21 cellular contexts compared by ENCODE assay signal in genomic region chr11:79082920-79083319, GRCh38.
"Had no signal": no experiment of that assay in that cellular context is flagged by ENCODE, and none has a peak within 500 bp of the region (broad histone marks: within the 10 kb centered on the region; RNA-seq: fewer than 3 reads in every experiment).

No MANE protein-coding gene starts in this region.

- H3K36me3 ChIP-seq: breast epithelium, esophagus muscularis mucosa, right atrium auricular region, tibial nerve had no signal

- H2AFZ ChIP-seq: hepatocyte had no signal

- H3K27me3 ChIP-seq: breast epithelium, esophagus muscularis mucosa, hepatocyte, right atrium auricular region, tibial nerve had no signal

- DNase-seq: activated CD4-positive, alpha-beta T cell treated with anti-CD3 and anti-CD28 coated beads, Interleukin-2, amount 10 ng/mL, durations not matched to agents 24 days and 14 days; activated CD8-positive, alpha-beta memory T cell treated with anti-CD3 and anti-CD28 coated beads, Interleukin-2, amount 50 U/mL, for 4 hours; activated CD8-positive, alpha-beta T cell treated with anti-CD3 and anti-CD28 coated beads, Interleukin-2, amount 10 ng/mL, durations not matched to agents 7 days and 5 days; activated naive CD4-positive, alpha-beta T cell treated with anti-CD3 and anti-CD28 coated beads for 36 hours; activated T-cell treated with anti-CD3 and anti-CD28 coated beads, Interleukin-2, amount 50 U/mL, for 4 hours; aorta; cerebellar nuclear complex; cortex of kidney; effector CD8-positive, alpha-beta T cell; left cardiac atrium; mesendoderm; stimulated activated naive CD8-positive, alpha-beta T cell treated with anti-CD3 and anti-CD28 coated beads, Interleukin-15, Interleukin-2, amounts not matched to agents 100 U/mL and 50 U/mL, for 24 hours; substantia nigra; T-helper 1 cell; T-helper 9 cell had no signal

- H3K4me1 Mint-ChIP-seq: activated CD4-positive, alpha-beta T cell treated with anti-CD3 and anti-CD28 coated beads, Interleukin-2, amount 10 ng/mL, durations not matched to agents 24 days and 14 days had no signal

- H3K4me2 ChIP-seq: hepatocyte had no signal

- H3K36me3 Mint-ChIP-seq: natural killer cell treated with Interleukin-12 subunit alpha and Interleukin-12 subunit beta and Interleukin-15 and Interleukin-18, amount 100 ng/mL, for 72 hours had no signal

- H3K4me3 Mint-ChIP-seq: activated CD4-positive, alpha-beta T cell treated with anti-CD3 and anti-CD28 coated beads, Interleukin-2, amount 10 ng/mL, durations not matched to agents 24 days and 14 days; activated CD8-positive, alpha-beta T cell treated with anti-CD3 and anti-CD28 coated beads, Interleukin-2, amount 10 ng/mL, durations not matched to agents 7 days and 5 days; activated naive CD4-positive, alpha-beta T cell treated with anti-CD3 and anti-CD28 coated beads for 36 hours; activated T-cell treated with anti-CD3 and anti-CD28 coated beads, Interleukin-2, amount 50 U/mL, for 4 hours; natural killer cell treated with Interleukin-12 subunit alpha and Interleukin-12 subunit beta and Interleukin-15 and Interleukin-18, amount 100 ng/mL, for 72 hours had no signal

- H3K4me1 ChIP-seq: breast epithelium, right atrium auricular region had no signal

- H3K9me3 Mint-ChIP-seq: activated CD4-positive, alpha-beta T cell treated with anti-CD3 and anti-CD28 coated beads, Interleukin-2, amount 10 ng/mL, durations not matched to agents 24 days and 14 days; activated naive CD4-positive, alpha-beta T cell treated with anti-CD3 and anti-CD28 coated beads for 36 hours; activated T-cell treated with anti-CD3 and anti-CD28 coated beads, Interleukin-2, amount 50 U/mL, for 4 hours; natural killer cell treated with Interleukin-12 subunit alpha and Interleukin-12 subunit beta and Interleukin-15 and Interleukin-18, amount 100 ng/mL, for 72 hours had no signal

- H3K4me3 ChIP-seq: breast epithelium, esophagus muscularis mucosa, hepatocyte, right atrium auricular region, tibial nerve had no signal

- ATAC-seq: activated CD8-positive, alpha-beta T cell treated with anti-CD3 and anti-CD28 coated beads, Interleukin-2, amount 10 ng/mL, durations not matched to agents 7 days and 5 days; activated T-cell treated with anti-CD3 and anti-CD28 coated beads, Interleukin-2, amount 50 U/mL, for 4 hours; left cardiac atrium; natural killer cell treated with Interleukin-12 subunit alpha and Interleukin-12 subunit beta and Interleukin-15 and Interleukin-18, amount 100 ng/mL, for 72 hours; stimulated activated naive CD8-positive, alpha-beta T cell treated with anti-CD3 and anti-CD28 coated beads, Interleukin-15, Interleukin-2, amounts not matched to agents 100 U/mL and 50 U/mL, for 24 hours had no signal

- H3K27ac Mint-ChIP-seq: activated CD4-positive, alpha-beta T cell treated with anti-CD3 and anti-CD28 coated beads, Interleukin-2, amount 10 ng/mL, durations not matched to agents 24 days and 14 days; activated CD8-positive, alpha-beta T cell treated with anti-CD3 and anti-CD28 coated beads, Interleukin-2, amount 10 ng/mL, durations not matched to agents 7 days and 5 days; activated naive CD4-positive, alpha-beta T cell treated with anti-CD3 and anti-CD28 coated beads for 36 hours; natural killer cell treated with Interleukin-12 subunit alpha and Interleukin-12 subunit beta and Interleukin-15 and Interleukin-18, amount 100 ng/mL, for 72 hours had no signal

- H3K9me3 ChIP-seq: breast epithelium, esophagus muscularis mucosa, right atrium auricular region, tibial nerve had no signal

- H3K27ac ChIP-seq: breast epithelium, esophagus muscularis mucosa, hepatocyte, right atrium auricular region, tibial nerve had no signal

- H3K27me3 Mint-ChIP-seq: activated CD4-positive, alpha-beta T cell treated with anti-CD3 and anti-CD28 coated beads, Interleukin-2, amount 10 ng/mL, durations not matched to agents 24 days and 14 days had no signal
